Comparison of ENCODE assay signal across 12 cellular contexts in genomic region chr13:35675651-35676050, GRCh38.
"Had no signal": no experiment of that assay in that cellular context is flagged by ENCODE, and none has a peak within 500 bp of the region (broad histone marks: within the 10 kb centered on the region; RNA-seq: fewer than 3 reads in every experiment).

No MANE protein-coding gene starts in this region.

- H3K4me3 ChIP-seq: thoracic aorta had no signal

- H3K27ac ChIP-seq: brain microvascular endothelial cell, thoracic aorta had no signal

- H3K27me3 ChIP-seq: brain microvascular endothelial cell had no signal

- DNase-seq: activated CD4-positive, alpha-beta memory T cell treated with anti-CD3 and anti-CD28 coated beads for 36 hours; activated CD4-positive, alpha-beta T cell treated with anti-CD3 and anti-CD28 coated beads for 1 hour; activated CD8-positive, alpha-beta memory T cell treated with anti-CD3 and anti-CD28 coated beads, Interleukin-2, amount 50 U/mL, for 4 hours; activated gamma-delta T cell treated with Interleukin-2 at 50 U/mL for 16 hours; activated naive CD8-positive, alpha-beta T cell treated with anti-CD3 and anti-CD28 coated beads for 36 hours; activated T-cell treated with anti-CD3 and anti-CD28 coated beads, Interleukin-2, amount 50 U/mL, for 72 hours; brain microvascular endothelial cell; endodermal cell; erythroblast; stimulated activated CD4-positive, alpha-beta T cell treated with anti-CD3 and anti-CD28 coated beads, Interleukin-4, amount 100 ng/mL, for 24 hours; stimulated activated naive CD8-positive, alpha-beta T cell treated with anti-CD3 and anti-CD28 coated beads, Interleukin-15, amount 100 ng/mL, for 72 hours had no signal

- H3K36me3 ChIP-seq: brain microvascular endothelial cell, thoracic aorta had no signal

- H3K9me3 ChIP-seq: thoracic aorta had no signal
